Comparison of ENCODE assay signal across 8 cellular contexts in genomic region chrX:47232197-47232802, GRCh38. TPM values are rescaled to one million over a fixed set of nuclear protein-coding genes. Genes with fewer than 3 reads are reported as not detected.
DNase-seq lines count a peak whose midpoint lies in the region; ATAC-seq and TF ChIP-seq lines count a peak whose summit lies in the region.

No MANE protein-coding gene starts in this region.

- no peak overlapping the region for H2AFZ ChIP-seq in PC-9

- H4K20me1 ChIP-seq in PC-9 (ENCODE audit: insufficient read depth) = no peaks in the 10 kb centered on the region

- ATAC-seq in HG02884 (IDR thresholded peaks at IDR 0.05; ENCODE audit: unreplicated experiment) = no peak

- peak overlapping the region; percentile 96 for H3K27ac ChIP-seq in PC-9
- peak overlapping the region; percentile 95 to 98 (median 97) for H3K27ac ChIP-seq in esophagus squamous epithelium
- peak overlapping the region; percentile 99 to 100 for H3K27ac ChIP-seq in prostate gland

- H3K9me3 ChIP-seq in PC-9 (ENCODE audit: insufficient read depth, low read depth) = no peaks in the 10 kb centered on the region
- no peaks in the 10 kb centered on the region for H3K9me3 ChIP-seq in esophagus squamous epithelium
- H3K9me3 ChIP-seq in prostate gland = no peaks in the 10 kb centered on the region

- POLR2A ChIA-PET in PC-9 (lab: Charles Lee; ENCODE audit: unreplicated experiment) = interaction anchor here (0.6 kb wide), 1 partner anchor 37 kb away, joined by 12 read pairs; no protein-coding TSS in a partner anchor

- 54 to 64% methylated on average over 3 to 8 of the region's 8 CpGs for WGBS in esophagus squamous epithelium, 2 donors
- 48% methylated on average over 8 of the region's 8 CpGs for WGBS in prostate gland

- H3K4me1 ChIP-seq in PC-9 (replicated peaks; ENCODE audit: insufficient read depth) (no peaks in the 10 kb centered on the region), esophagus squamous epithelium (peaks cover 0 to 27% (median 0%) of the 10 kb centered on the region in 3 donors), prostate gland (replicated peaks) (no peaks in the 10 kb centered on the region)

- H3K27me3 ChIP-seq in GM06990 (replicated peaks; ENCODE audit: control insufficient read depth, insufficient read depth, low read length) (no peaks in the 10 kb centered on the region), PC-9 (ENCODE audit: insufficient read depth, low read depth) (no peaks in the 10 kb centered on the region), esophagus squamous epithelium (no peaks in the 10 kb centered on the region), prostate gland (replicated peaks; ENCODE audit: insufficient read depth) (no peaks in the 10 kb centered on the region)

- peak overlapping the region; percentile 69 for H3K4me2 ChIP-seq in PC-9

- H3K79me2 ChIP-seq in PC-9 (ENCODE audit: low read depth) = peaks cover 22% of the 10 kb centered on the region

- H3F3A ChIP-seq in PC-9 (ENCODE audit: insufficient read depth, low read depth) = no peaks in the 10 kb centered on the region

- TF ChIP-seq POLR2A in esophagus squamous epithelium (IDR thresholded peaks at IDR 0.05) (no peak), prostate gland (IDR thresholded peaks at IDR 0.05) (no peak)

- H3K36me3 ChIP-seq in GM06990 (ENCODE audit: control insufficient read depth, insufficient read depth, low read length) (no peaks in the 10 kb centered on the region; the same call in 1 of the 2 replicates), PC-9 (ENCODE audit: low read depth) (no peaks in the 10 kb centered on the region), esophagus squamous epithelium (peaks cover under 1 to 24% (median 4%) of the 10 kb centered on the region in 3 donors), prostate gland (no peaks in the 10 kb centered on the region)

- DNase-seq in GM06990 (ENCODE audit: extremely low read depth, insufficient read length) (peak; percentile 24), PC-9 (peak in 1 of 2 experiments; percentile 34), esophagus squamous epithelium (lab: John Stamatoyannopoulos, UW) (no peak), prostate gland (ENCODE audit: low spot score) (no peak), NCI-H1417 treated with DMSO at 0.1 percent for 48 hours (lab: John Stamatoyannopoulos, UW) (no peak), HPDE6-E6E7 (ENCODE audit: extremely low spot score) (no peak), NCI-H2107 (lab: John Stamatoyannopoulos, UW) (no peak)

- BruUV-seq in PC-9 (replicated peaks; lab: Mats Ljungman, UMichigan) = no TSS peak

- CTCF ChIA-PET in PC-9 (lab: Charles Lee) = no interaction called here

- TF ChIP-seq CTCF in GM06990 (IDR thresholded peaks at IDR 0.05; ENCODE audit: insufficient read depth, low read length, poor library complexity, severe bottlenecking) (no peak), PC-9 (conservative IDR thresholded peaks at IDR 0.05) (no peak), esophagus squamous epithelium (IDR thresholded peaks at IDR 0.05) (no peak), prostate gland (IDR thresholded peaks at IDR 0.05) (no peak)

- H3K9me2 ChIP-seq in PC-9 (ENCODE audit: insufficient read depth) = no peaks in the 10 kb centered on the region

- intact Hi-C loops in PC-9 (cut with micrococcal nuclease; ENCODE audit: unreplicated experiment) (loop anchor here (5.0 kb wide), 2 partner anchors 65 to 130 kb away; no protein-coding TSS in a partner anchor), esophagus squamous epithelium (cut with DNase I) (no loop called here), prostate gland (cut with DNase I) (no loop called here)

- peak overlapping the region; percentile 71 for H3K4me3 ChIP-seq in GM06990 (replicated peaks; ENCODE audit: low read depth, low read length)
- peak overlapping the region; percentile 55; the same call in 1 of the 2 replicates for H3K4me3 ChIP-seq in PC-9
- peak overlapping the region; percentile 62 to 68 (median 64) for H3K4me3 ChIP-seq in esophagus squamous epithelium
- peak overlapping the region; percentile 56 for H3K4me3 ChIP-seq in prostate gland

RNA-seq across cellular contexts. Expression of gene USP11, which starts 0.5 kb away (rescaled TPM):
- total RNA-seq in PC-9 (2021) (25.3 and 30.9 TPM in 2 replicates), esophagus squamous epithelium (10 to 100 TPM in 3 of 4 donors, 1 to 10 TPM in 1; 6.6 to 26.9 (median 21.3) TPM), prostate gland (100 to 1,000 TPM in 1 of 2 donors, 10 to 100 TPM in 1; 43.3 to 124 TPM)

RNA-seq across cellular contexts. Expression of gene CDK16, which starts 13.8 kb away (rescaled TPM):
- total RNA-seq in PC-9 (2021) = 67.7 and 82.1 TPM in 2 replicates
- total RNA-seq in esophagus squamous epithelium = 100 to 1,000 TPM in 2 of 4 donors, 10 to 100 TPM in 2; 78.1 to 115 (median 99.4) TPM
- total RNA-seq in prostate gland = 100 to 1,000 TPM in 1 of 2 donors, 10 to 100 TPM in 1; 63.5 to 173 TPM

RNA-seq across cellular contexts. Expression of gene UBA1, which starts 38.7 kb away (rescaled TPM):
- total RNA-seq in PC-9 (2021) = 121 and 126 TPM in 2 replicates
- 100 to 1,000 TPM; 126 to 238 (median 153) TPM for total RNA-seq in esophagus squamous epithelium
- 100 to 1,000 TPM; 185 to 286 TPM for total RNA-seq in prostate gland
